In genomic region chr19:38250821-38251563, GRCh38 we compare ENCODE assay signal across 1 cellular context.
TF ChIP-seq lines count a peak whose summit lies in the region.

No MANE protein-coding gene starts in this region.

TF ChIP-seq in HepG2, 621 proteins besides CTCF, POLR2A, EP300 and RAD21 (continued from another document and continues in another):
- TF ChIP-seq NR3C1 (CRISPR knock-in tag; IDR thresholded peaks at IDR 0.05) (no peak), ETV5 (CRISPR knock-in tag; IDR thresholded peaks at IDR 0.05; ENCODE audit: borderline replicate concordance) (0 out of 2 replicates have a peak, but pooled peaks have one; percentile 6), ZKSCAN8 (CRISPR knock-in tag; IDR thresholded peaks at IDR 0.05; ENCODE audit: borderline replicate concordance) (no peak), PRDM15 (CRISPR knock-in tag; IDR thresholded peaks at IDR 0.05) (no peak), ZNF343 (CRISPR knock-in tag; IDR thresholded peaks at IDR 0.05) (no peak), ZFYVE20 (CRISPR knock-in tag; IDR thresholded peaks at IDR 0.05; ENCODE audit: borderline replicate concordance, low read depth) (no peak), SALL1 (CRISPR knock-in tag; IDR thresholded peaks at IDR 0.05) (peak; percentile 67), ATF6 (CRISPR knock-in tag; conservative IDR thresholded peaks at IDR 0.05) (no peak), KLF13 (CRISPR knock-in tag; IDR thresholded peaks at IDR 0.05) (no peak), ERF (CRISPR knock-in tag; IDR thresholded peaks at IDR 0.05) (no peak), ZFP36L1 (CRISPR knock-in tag; IDR thresholded peaks at IDR 0.05) (no peak), ARID4A (CRISPR knock-in tag; IDR thresholded peaks at IDR 0.05; ENCODE audit: borderline replicate concordance) (peak; percentile 24; the same call in 1 of the 2 replicates), ISX (CRISPR knock-in tag; conservative IDR thresholded peaks at IDR 0.05) (no peak), XRCC5 (optimal IDR thresholded peaks at IDR 0.05; ENCODE audit: low read length) (no peak), ZNF709 (CRISPR knock-in tag; IDR thresholded peaks at IDR 0.05) (no peak), ZNF724P (CRISPR knock-in tag; IDR thresholded peaks at IDR 0.05; ENCODE audit: borderline replicate concordance) (no peak), ZNF740 (CRISPR knock-in tag; IDR thresholded peaks at IDR 0.05) (no peak), PLRG1 (conservative IDR thresholded peaks at IDR 0.05) (no peak), ZFP90 (CRISPR knock-in tag; IDR thresholded peaks at IDR 0.05; ENCODE audit: borderline replicate concordance) (no peak), MZF1 (CRISPR knock-in tag; IDR thresholded peaks at IDR 0.05; ENCODE audit: borderline replicate concordance) (no peak), ELF1 (CRISPR knock-in tag; IDR thresholded peaks at IDR 0.05) (no peak), ZNF556 (CRISPR knock-in tag; IDR thresholded peaks at IDR 0.05; ENCODE audit: borderline replicate concordance) (0 out of 2 replicates have a peak, but pooled peaks have one; percentile 4), ZNF605 (CRISPR knock-in tag; IDR thresholded peaks at IDR 0.05) (no peak), HCFC1 (IDR thresholded peaks at IDR 0.05; ENCODE audit: low read depth, low read length) (no peak), NFE2L1 (CRISPR knock-in tag; IDR thresholded peaks at IDR 0.05; ENCODE audit: borderline replicate concordance) (no peak), MEIS1 (CRISPR knock-in tag; IDR thresholded peaks at IDR 0.05; ENCODE audit: borderline replicate concordance) (no peak), IRX3 (CRISPR knock-in tag; IDR thresholded peaks at IDR 0.05; ENCODE audit: borderline replicate concordance, low read depth) (no peak), REPIN1 (CRISPR knock-in tag; IDR thresholded peaks at IDR 0.05; ENCODE audit: borderline replicate concordance, low read depth) (no peak), GLMP (CRISPR knock-in tag; IDR thresholded peaks at IDR 0.05; ENCODE audit: borderline replicate concordance) (no peak), ZNF749 (CRISPR knock-in tag; IDR thresholded peaks at IDR 0.05; ENCODE audit: borderline replicate concordance) (no peak), CBFB (CRISPR knock-in tag; IDR thresholded peaks at IDR 0.05) (no peak), ZNF644 (CRISPR knock-in tag; IDR thresholded peaks at IDR 0.05; ENCODE audit: low read depth) (no peak), ZFY (CRISPR knock-in tag; IDR thresholded peaks at IDR 0.05) (no peak), ZBTB14 (CRISPR knock-in tag; IDR thresholded peaks at IDR 0.05) (no peak), ZNF512B (CRISPR knock-in tag; IDR thresholded peaks at IDR 0.05; ENCODE audit: borderline replicate concordance) (peak; percentile 59; the same call in 1 of the 2 replicates), SMARCE1 (IDR thresholded peaks at IDR 0.05; ENCODE audit: borderline replicate concordance) (no peak)
